In the genomic region with DNA sequence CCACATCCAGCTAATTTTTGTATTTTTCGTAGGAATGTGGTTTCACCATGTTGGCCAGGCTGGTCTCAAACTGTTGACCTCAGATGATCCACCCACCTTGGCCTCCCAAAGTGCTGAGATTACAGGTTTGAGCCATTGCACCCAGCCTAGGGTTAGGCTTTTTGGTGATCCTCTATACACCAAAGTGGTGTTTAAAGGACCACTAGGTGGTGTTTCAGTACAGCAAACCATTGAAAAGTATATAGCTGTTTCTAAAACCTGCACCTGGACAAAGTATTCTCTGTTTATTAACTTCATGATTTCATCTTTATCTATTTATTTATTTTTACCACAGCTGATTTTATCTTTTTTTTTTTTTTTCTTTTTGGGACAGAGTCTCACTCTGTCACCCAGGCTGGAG, we compare ENCODE assay signal across 10 cellular contexts.
DNase-seq lines count a peak whose midpoint lies in the region; ATAC-seq and TF ChIP-seq lines count a peak whose summit lies in the region.
"Had no signal": no experiment of that assay in that cellular context is flagged by ENCODE, and none has a peak within 500 bp of the region (broad histone marks: within the 10 kb centered on the region; RNA-seq: fewer than 3 reads in every experiment).

No MANE protein-coding gene starts in this region.

- no peak overlapping the region for H4K8ac ChIP-seq in mesendoderm (ENCODE audit: low read depth, low read length)

- no peak overlapping the region for H2BK15ac ChIP-seq in mesendoderm (replicated peaks; ENCODE audit: low read depth)

- CTCF ChIA-PET in activated CD8-positive, alpha-beta T cell treated with anti-CD3 and anti-CD28 coated beads for 36 hours (lab: Charles Lee), result interaction anchor here (1.0 to 1.4 kb wide), 2 partner anchors 13 to 41 kb away, joined by 3 to 4 read pairs; no protein-coding TSS in a partner anchor
- CTCF ChIA-PET in activated CD4-positive, alpha-beta T cell treated with anti-CD3 and anti-CD28 coated beads, Interleukin-2, amount 10 ng/mL, durations not matched to agents 7 days and 5 days (lab: Charles Lee), result interaction anchor here (0.6 to 0.7 kb wide), 3 partner anchors 94 to 672 kb away, joined by 3 to 5 read pairs (median 3); no protein-coding TSS in a partner anchor

- no peaks in the 10 kb centered on the region for H3K27me3 Mint-ChIP-seq in activated CD8-positive, alpha-beta T cell treated with anti-CD3 and anti-CD28 coated beads for 36 hours
- H3K27me3 Mint-ChIP-seq in activated CD4-positive, alpha-beta T cell treated with anti-CD3 and anti-CD28 coated beads, Interleukin-2, amount 10 ng/mL, durations not matched to agents 7 days and 5 days, result no peaks in the 10 kb centered on the region
- H3K27me3 Mint-ChIP-seq: T-helper 17 cell had no signal

- H3K4me1 Mint-ChIP-seq in activated CD8-positive, alpha-beta T cell treated with anti-CD3 and anti-CD28 coated beads for 36 hours (ENCODE audit: low read depth), result no peaks in the 10 kb centered on the region
- no peaks in the 10 kb centered on the region for H3K4me1 Mint-ChIP-seq in activated CD4-positive, alpha-beta T cell treated with anti-CD3 and anti-CD28 coated beads, Interleukin-2, amount 10 ng/mL, durations not matched to agents 7 days and 5 days
- H3K4me1 Mint-ChIP-seq: immature natural killer cell, T-helper 17 cell had no signal

- POLR2A ChIA-PET in activated CD8-positive, alpha-beta T cell treated with anti-CD3 and anti-CD28 coated beads for 36 hours (lab: Charles Lee), result no interaction called here
- POLR2A ChIA-PET in activated CD4-positive, alpha-beta T cell treated with anti-CD3 and anti-CD28 coated beads, Interleukin-2, amount 10 ng/mL, durations not matched to agents 7 days and 5 days (lab: Charles Lee), result interaction anchor here (0.6 kb wide), 2 partner anchors 12 to 225 kb away, joined by 3 to 4 read pairs; no protein-coding TSS in a partner anchor

- no peak overlapping the region for H3K23ac ChIP-seq in mesendoderm (ENCODE audit: low read length)

- H3K9ac ChIP-seq in mesendoderm (ENCODE audit: low read length), result no peak overlapping the region

- H3K4ac ChIP-seq in mesendoderm (ENCODE audit: low read depth, low read length), result no peak overlapping the region

- no peak overlapping the region for H3K4me3 Mint-ChIP-seq in activated CD8-positive, alpha-beta T cell treated with anti-CD3 and anti-CD28 coated beads for 36 hours
- no peak overlapping the region for H3K4me3 Mint-ChIP-seq in activated CD4-positive, alpha-beta T cell treated with anti-CD3 and anti-CD28 coated beads, Interleukin-2, amount 10 ng/mL, durations not matched to agents 7 days and 5 days
- H3K4me3 Mint-ChIP-seq: immature natural killer cell, T-helper 17 cell had no signal

- H2BK5ac ChIP-seq in mesendoderm (ENCODE audit: low read length), result no peak overlapping the region

- no peaks in the 10 kb centered on the region for H3K36me3 Mint-ChIP-seq in activated CD8-positive, alpha-beta T cell treated with anti-CD3 and anti-CD28 coated beads for 36 hours (ENCODE audit: low read depth)
- H3K36me3 Mint-ChIP-seq in activated CD4-positive, alpha-beta T cell treated with anti-CD3 and anti-CD28 coated beads, Interleukin-2, amount 10 ng/mL, durations not matched to agents 7 days and 5 days (ENCODE audit: low read depth), result no peaks in the 10 kb centered on the region

- no peak overlapping the region for H3K27ac ChIP-seq in mesendoderm (ENCODE audit: low read depth, low read length)

- H3K36me3 ChIP-seq in mesendoderm (ENCODE audit: control insufficient read depth, insufficient read depth, low read length), result no peaks in the 10 kb centered on the region

- no peak overlapping the region for H3K4me3 ChIP-seq in mesendoderm (ENCODE audit: low read length)

- H2BK120ac ChIP-seq in mesendoderm (ENCODE audit: low read depth, low read length), result no peak overlapping the region

- H3K27ac Mint-ChIP-seq in activated CD8-positive, alpha-beta T cell treated with anti-CD3 and anti-CD28 coated beads for 36 hours, result no peak overlapping the region
- H3K27ac Mint-ChIP-seq in activated CD4-positive, alpha-beta T cell treated with anti-CD3 and anti-CD28 coated beads, Interleukin-2, amount 10 ng/mL, durations not matched to agents 7 days and 5 days, result no peak overlapping the region
- H3K27ac Mint-ChIP-seq: immature natural killer cell, T-helper 17 cell had no signal

- H3K18ac ChIP-seq in mesendoderm (ENCODE audit: low read length), result no peak overlapping the region

- DNase-seq in GM04504 (ENCODE audit: low read depth) (peak; percentile 2), HT1080 (ENCODE audit: low read depth) (peak; percentile 7), mesendoderm (peak; percentile 23), midbrain (lab: John Stamatoyannopoulos, UW) (no peak)
- no peak for DNase-seq in activated CD8-positive, alpha-beta T cell treated with anti-CD3 and anti-CD28 coated beads for 36 hours
- DNase-seq in activated CD4-positive, alpha-beta T cell treated with anti-CD3 and anti-CD28 coated beads for 1 hour, result no peak
- DNase-seq in activated CD4-positive, alpha-beta T cell treated with anti-CD3 and anti-CD28 coated beads, Interleukin-2, amount 10 ng/mL, durations not matched to agents 7 days and 5 days, result no peak
- DNase-seq: immature natural killer cell, T-helper 17 cell had no signal

- no peak overlapping the region for H2AK5ac ChIP-seq in mesendoderm (ENCODE audit: low read length)

- no peak overlapping the region for H3K4me2 ChIP-seq in mesendoderm (ENCODE audit: low read length)

- no peak overlapping the region for H3K56ac ChIP-seq in mesendoderm (ENCODE audit: low read length)

- no peaks in the 10 kb centered on the region for H3K9me3 Mint-ChIP-seq in activated CD8-positive, alpha-beta T cell treated with anti-CD3 and anti-CD28 coated beads for 36 hours
- H3K9me3 Mint-ChIP-seq in activated CD4-positive, alpha-beta T cell treated with anti-CD3 and anti-CD28 coated beads, Interleukin-2, amount 10 ng/mL, durations not matched to agents 7 days and 5 days, result no peaks in the 10 kb centered on the region
- H3K9me3 Mint-ChIP-seq: immature natural killer cell had no signal

- H4K5ac ChIP-seq in mesendoderm (ENCODE audit: low read length), result no peak overlapping the region

- no peaks in the 10 kb centered on the region for H3K79me2 ChIP-seq in mesendoderm (ENCODE audit: control insufficient read depth, insufficient read depth, low read length)

- TF ChIP-seq CTCF in activated CD8-positive, alpha-beta T cell treated with anti-CD3 and anti-CD28 coated beads for 36 hours (IDR thresholded peaks at IDR 0.05), result peak; percentile 28

- H3K27me3 ChIP-seq in mesendoderm (ENCODE audit: insufficient read depth, low read length, poor library complexity), result no peaks in the 10 kb centered on the region

- no CpG with 5 or more reads among the region's 1 CpG for whole genome bisulfite sequencing in mesendoderm (ENCODE audit: extremely low coverage, insufficient coverage, low lambda C conversion rate)

- H3K79me1 ChIP-seq in mesendoderm (ENCODE audit: low read length), result no peaks in the 10 kb centered on the region

- H3K4me1 ChIP-seq in mesendoderm (ENCODE audit: control insufficient read depth, low read depth, low read length), result no peaks in the 10 kb centered on the region

- no peak for ATAC-seq in activated CD8-positive, alpha-beta T cell treated with anti-CD3 and anti-CD28 coated beads for 36 hours
- ATAC-seq in GM19035 (IDR thresholded peaks at IDR 0.05; ENCODE audit: unreplicated experiment), result no peak
- ATAC-seq: T-helper 17 cell had no signal

- intact Hi-C loops in activated CD8-positive, alpha-beta T cell treated with anti-CD3 and anti-CD28 coated beads for 36 hours (cut with micrococcal nuclease), result no loop called here

Comparison
In these comparisons a context has a peak if more than half of its experiments do, and no peak if none do; other contexts are left out.
1. DNase-seq: peak in GM04504 (single experiment), HT1080 (single experiment) and mesendoderm (single experiment); none in activated CD8-positive, alpha-beta T cell treated with anti-CD3 and anti-CD28 coated beads for 36 hours (single experiment), activated CD4-positive, alpha-beta T cell treated with anti-CD3 and anti-CD28 coated beads for 1 hour (single experiment), activated CD4-positive, alpha-beta T cell treated with anti-CD3 and anti-CD28 coated beads, Interleukin-2, amount 10 ng/mL, durations not matched to agents 7 days and 5 days (single experiment) and midbrain (single experiment).